Comparison of ENCODE assay signal across 19 cellular contexts in the genomic region with DNA sequence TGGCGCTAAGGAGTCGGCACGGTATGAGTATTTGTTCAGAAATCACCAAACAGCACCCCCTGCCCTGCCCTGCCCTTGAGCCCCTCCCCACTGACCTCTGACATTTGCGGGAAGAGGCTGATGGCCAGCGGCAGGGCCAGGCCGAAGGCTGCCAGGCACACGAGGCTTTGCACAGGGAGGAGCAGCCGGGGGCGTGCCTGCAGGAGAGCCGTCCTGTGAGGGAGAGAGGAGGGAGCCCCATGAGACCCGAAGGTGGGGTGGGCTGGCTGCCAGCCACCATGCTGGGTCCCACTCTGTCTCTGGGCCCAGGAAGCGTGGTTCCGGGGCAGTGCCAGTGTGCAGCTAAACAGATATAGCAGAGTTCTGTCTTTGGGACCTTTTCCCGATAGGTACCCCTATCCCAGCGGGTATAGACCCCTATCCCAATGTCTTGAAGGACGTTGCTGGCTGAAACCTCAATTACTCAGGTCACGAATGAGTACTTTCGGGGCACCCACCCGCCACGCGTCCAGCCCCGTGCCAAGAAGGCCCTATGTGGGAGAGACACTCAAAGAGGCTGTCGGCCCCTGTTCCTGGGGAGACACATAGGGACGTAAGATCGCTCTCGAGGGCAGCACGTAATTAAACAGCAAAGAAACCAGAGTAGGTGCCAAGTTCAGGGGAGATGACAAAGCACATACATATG. TPM values are rescaled to one million over a fixed set of nuclear protein-coding genes. Genes with fewer than 3 reads are reported as not detected.
A peak's percentile ranks its signal among the peaks of the same experiment; 100 is the strongest.
DNase-seq lines count a peak whose midpoint lies in the region; ATAC-seq, FAIRE-seq and TF ChIP-seq lines count a peak whose summit lies in the region.
"Had no signal": no experiment of that assay in that cellular context is flagged by ENCODE, and none has a peak within 500 bp of the region (broad histone marks: within the 10 kb centered on the region; RNA-seq: fewer than 3 reads in every experiment).

No MANE protein-coding gene starts in this region.

- no TSS peak for BruUV-seq in HepG2 (replicated peaks; lab: Mats Ljungman, UMichigan)

- H4K20me1 ChIP-seq in HepG2 (ENCODE audit: insufficient read depth, low read length) (no peaks in the 10 kb centered on the region), osteoblast (ENCODE audit: insufficient read depth, low read length) (peaks cover 3% of the 10 kb centered on the region)

- H3K9ac ChIP-seq in HepG2 (ENCODE audit: insufficient read depth, low read depth, low read length), result no peak overlapping the region

- in situ Hi-C loops in HepG2 (cut with HindIII; ENCODE audit: extremely low pct_ligation_motif_present, low pct_unique_long_range_greater_than_20kb), result no loop called here

- POLR2A ChIA-PET in HepG2 (lab: Yijun Ruan, JAX), result no interaction called here

- H3K27me3 ChIP-seq in right cardiac atrium (ENCODE audit: control insufficient read depth, insufficient read depth) (no peaks in the 10 kb centered on the region), HepG2 (ENCODE audit: control insufficient read depth in 1 of 2, insufficient read depth in 2 of 2, low read length in 2 of 2) (no peaks in the 10 kb centered on the region), osteoblast (ENCODE audit: insufficient read depth, low read length) (no peaks in the 10 kb centered on the region), esophagus muscularis mucosa (no peaks in the 10 kb centered on the region)

- CTCF ChIA-PET in HepG2 (lab: Yijun Ruan, JAX; ENCODE audit: low intra/inter-chr PET ratio, low total read pairs), result no interaction called here

- no peak for TF ChIP-seq EP300 in HepG2 (IDR thresholded peaks at IDR 0.05; ENCODE audit: low read depth in 2 of 2, low read length in 2 of 2)
- no peak for TF ChIP-seq EP300 in HepG2 (CRISPR knock-in tag; IDR thresholded peaks at IDR 0.05; ENCODE audit: borderline replicate concordance)
- TF ChIP-seq EP300 in esophagus muscularis mucosa (IDR thresholded peaks at IDR 0.05), result no peak

- H3K27ac ChIP-seq in right cardiac atrium (ENCODE audit: low read length) (no peak overlapping the region), HepG2 (ENCODE audit: extremely low read length, insufficient read depth, low read length) (no peak overlapping the region), osteoblast (ENCODE audit: low read depth, low read length) (no peak overlapping the region), esophagus muscularis mucosa (replicated peaks in 1 of 4) (no peak overlapping the region)
- H3K27ac ChIP-seq: 22Rv1 had no signal

- TF ChIP-seq RAD21 in HepG2 (CRISPR knock-in tag; IDR thresholded peaks at IDR 0.05), result no peak

- H3K4me1 ChIP-seq in right cardiac atrium (ENCODE audit: control insufficient read depth, insufficient read depth, low read length), result no peaks in the 10 kb centered on the region
- no peaks in the 10 kb centered on the region for H3K4me1 ChIP-seq in HepG2 (ENCODE audit: insufficient read depth, low read length)
- no peaks in the 10 kb centered on the region for H3K4me1 ChIP-seq in osteoblast (ENCODE audit: insufficient read depth, low read length)
- H3K4me1 ChIP-seq in esophagus muscularis mucosa, result no peaks in the 10 kb centered on the region
- H3K4me1 ChIP-seq: HAP-1 had no signal

- H3K79me2 ChIP-seq in HepG2 (ENCODE audit: insufficient read depth, low read length) (no peaks in the 10 kb centered on the region), osteoblast (ENCODE audit: insufficient read depth, low read length) (no peaks in the 10 kb centered on the region)

- WGBS in right cardiac atrium, result 91% methylated on average over 27 of the region's 27 CpGs
- 97% methylated on average over 26 of the region's 27 CpGs for WGBS in HepG2 (ENCODE audit: low lambda C conversion rate)
- WGBS in esophagus muscularis mucosa, result 94% methylated on average over 21 of the region's 27 CpGs

- DNase-seq in Right ventricle myocardium inferior (ENCODE audit: missing footprints) (peak; percentile 27), right cardiac atrium (no peak), HepG2 (ENCODE audit: low spot score) (no peak), osteoblast (ENCODE audit: insufficient read length, low spot score, missing footprints) (peak; percentile 19), esophagus muscularis mucosa (ENCODE audit: extremely low spot score) (no peak), SW 1271 (lab: John Stamatoyannopoulos, UW) (no peak), D341Med (ENCODE audit: low spot score) (no peak)
- DNase-seq: Calu3; CD4-positive, CD25-positive, alpha-beta regulatory T cell; DMS79 had no signal

- H3K9me3 ChIP-seq in right cardiac atrium (ENCODE audit: control insufficient read depth, low read length), result no peaks in the 10 kb centered on the region
- no peaks in the 10 kb centered on the region for H3K9me3 ChIP-seq in HepG2 (ENCODE audit: low read length)
- H3K9me3 ChIP-seq in osteoblast (ENCODE audit: low read depth, low read length), result no peaks in the 10 kb centered on the region
- H3K9me3 ChIP-seq in esophagus muscularis mucosa, result no peaks in the 10 kb centered on the region
- H3K9me3 ChIP-seq: HAP-1 had no signal

- ATAC-seq in Right ventricle myocardium inferior (no peak), right cardiac atrium (no peak), HepG2 (no peak), GM19324 (IDR thresholded peaks at IDR 0.05; ENCODE audit: low FRiP score, unreplicated experiment) (no peak)
- ATAC-seq: GM23338 had no signal

- H3K4me3 ChIP-seq in right cardiac atrium (ENCODE audit: low read length), result no peak overlapping the region
- H3K4me3 ChIP-seq in HepG2 (replicated peaks in 1 of 3; ENCODE audit: insufficient read depth in 1 of 3, low read depth in 2 of 3, low read length in 3 of 3), result no peak overlapping the region
- no peak overlapping the region for H3K4me3 ChIP-seq in osteoblast (ENCODE audit: insufficient read depth, low read length)
- no peak overlapping the region for H3K4me3 ChIP-seq in esophagus muscularis mucosa
- H3K4me3 ChIP-seq: GM23338, HAP-1 had no signal

- no peak for TF ChIP-seq CTCF in HepG2 (CRISPR knock-in tag; IDR thresholded peaks at IDR 0.05)
- no peak for TF ChIP-seq CTCF in osteoblast (IDR thresholded peaks at IDR 0.05; ENCODE audit: extremely low read depth, low read depth, low read length)
- no peak for TF ChIP-seq CTCF in esophagus muscularis mucosa (IDR thresholded peaks at IDR 0.05)

- H3K36me3 ChIP-seq in HepG2 (replicated peaks in 1 of 2; ENCODE audit: control insufficient read depth in 1 of 2, insufficient read depth in 2 of 2, low read length in 2 of 2), result peaks cover 1 to 11% of the 10 kb centered on the region in 2 experiments; a peak in 2 of 5 replicates
- no peaks in the 10 kb centered on the region for H3K36me3 ChIP-seq in osteoblast (ENCODE audit: insufficient read depth, low read length)
- H3K36me3 ChIP-seq in esophagus muscularis mucosa, result peaks cover 0 to 29% (median 22%) of the 10 kb centered on the region in 4 donors
- H3K36me3 ChIP-seq: HAP-1 had no signal

- FAIRE-seq in HepG2 (lab: Jason Lieb, UNC), result no peak
- FAIRE-seq: GM12891, HTR-8/SVneo had no signal

- TF ChIP-seq POLR2A in HepG2 (IDR thresholded peaks at IDR 0.05; ENCODE audit: insufficient read depth in 1 of 2, low read depth in 2 of 2, low read length in 2 of 2) (no peak), esophagus muscularis mucosa (IDR thresholded peaks at IDR 0.05; ENCODE audit: low read depth) (no peak)

- H2AFZ ChIP-seq in HepG2 (ENCODE audit: low read length), result no peak overlapping the region
- no peak overlapping the region for H2AFZ ChIP-seq in osteoblast (ENCODE audit: low read length)
- H2AFZ ChIP-seq: GM23338 had no signal

- intact Hi-C loops in Right ventricle myocardium inferior (cut with DNase I) (no loop called here), right cardiac atrium (cut with DNase I) (no loop called here), HepG2 (cut with micrococcal nuclease; ENCODE audit: unreplicated experiment) (no loop called here), esophagus muscularis mucosa (cut with DNase I) (no loop called here)

- H3K4me2 ChIP-seq in HepG2 (ENCODE audit: low read depth, low read length) (no peak overlapping the region), osteoblast (ENCODE audit: insufficient read depth, low read length) (no peak overlapping the region)
- H3K4me2 ChIP-seq: GM23338 had no signal

TF ChIP-seq in HepG2, 621 proteins besides CTCF, POLR2A, EP300 and RAD21:
- TF ChIP-seq AGO2 (optimal IDR thresholded peaks at IDR 0.05; ENCODE audit: low read depth, low read length), result peak; percentile 21
- TF ChIP-seq KDM6A (CRISPR knock-in tag; IDR thresholded peaks at IDR 0.05; ENCODE audit: low read depth), result no peak
- no peak for TF ChIP-seq SNRNP70 (IDR thresholded peaks at IDR 0.05; ENCODE audit: low read depth, low read length)
- TF ChIP-seq ZSCAN9 (CRISPR knock-in tag; IDR thresholded peaks at IDR 0.05; ENCODE audit: borderline replicate concordance), result no peak

RNA-seq across cellular contexts. Expression of a gene that starts 43.9 kb away (rescaled TPM):
- total RNA-seq in Right ventricle myocardium inferior, result not detected
- total RNA-seq in right cardiac atrium, result not detected
- 0.18 TPM for polyA plus RNA-seq in right cardiac atrium
- 3.9 and 4.9 TPM in 2 replicates for total RNA-seq in HepG2 (2016; rRNA removed; fragmentation: Illumina TruSeq; extraction: Trizol)
- 1.4 and 3.6 TPM in 2 replicates for total RNA-seq in HepG2 (2016; cell fraction: cytosol; rRNA removed; fragmentation: Illumina TruSeq; extraction: Trizol; ENCODE audit: low read depth)
- 3.5 and 4.5 TPM in 2 replicates for total RNA-seq in HepG2 (2016; cell fraction: insoluble cytoplasmic fraction; rRNA removed; fragmentation: Illumina TruSeq; extraction: Trizol)
- total RNA-seq in HepG2 (2016; cell fraction: membrane; rRNA removed; fragmentation: Illumina TruSeq; extraction: Trizol), result 3.1 and 4.4 TPM in 2 replicates
- 2.2 and 2.3 TPM in 2 replicates for total RNA-seq in HepG2 (2016; cell fraction: nucleus; rRNA removed; fragmentation: Illumina TruSeq; extraction: Trizol)
- polyA plus RNA-seq in HepG2 (2011; rRNA removed), result 0.62 and 0.63 TPM in 2 replicates
- 0.30 and 0.45 TPM in 2 replicates for polyA plus RNA-seq in HepG2 (2011; cell fraction: cytosol; rRNA removed)
- polyA plus RNA-seq in HepG2 (2011; cell fraction: nucleus; rRNA removed), result 1.3 and 2.0 TPM in 2 replicates
- polyA plus RNA-seq in HepG2 (2012), result 0.61 and 0.76 TPM in 2 replicates
- polyA plus RNA-seq in HepG2 (2016; cell fraction: cytosol; fragmentation: Illumina TruSeq; extraction: Trizol; ENCODE audit: low read depth), result 1.7 and 2.7 TPM in 2 replicates
- 4.2 and 5.5 TPM in 2 replicates for polyA plus RNA-seq in HepG2 (2016; cell fraction: insoluble cytoplasmic fraction; fragmentation: Illumina TruSeq; extraction: Trizol; ENCODE audit: low read depth)
- polyA plus RNA-seq in HepG2 (2016; cell fraction: membrane; fragmentation: Illumina TruSeq; extraction: Trizol; ENCODE audit: low read depth), result 4.4 and 4.5 TPM in 2 replicates
- polyA plus RNA-seq in HepG2 (2016; cell fraction: nucleus; fragmentation: Illumina TruSeq; extraction: Trizol; ENCODE audit: insufficient read depth, low read depth), result 6.4 and 7.2 TPM in 2 replicates
- 0.58 TPM in 1 of 2 replicates, not detected in the other for polyA minus RNA-seq in HepG2 (2011; rRNA and poly(A)+ RNA removed; ENCODE audit: low replicate concordance)
- polyA minus RNA-seq in HepG2 (2011; cell fraction: cytosol; rRNA and poly(A)+ RNA removed), result 0.79 TPM in 1 of 2 replicates, not detected in the other
- polyA minus RNA-seq in HepG2 (2011; cell fraction: nucleus; rRNA and poly(A)+ RNA removed), result 0.64 and 0.87 TPM in 2 replicates
- not detected in 2 replicates for total RNA-seq in osteoblast
- total RNA-seq in esophagus muscularis mucosa, result not detected
- total RNA-seq: A673; Calu3; CD4-positive, CD25-positive, alpha-beta regulatory T cell; G401 had no signal
- polyA plus RNA-seq: BJ; CD4-positive, CD25-positive, alpha-beta regulatory T cell had no signal

Comparison
In these comparisons a context has a peak if more than half of its experiments do, and no peak if none do; other contexts are left out.
1. DNase-seq: peak in Right ventricle myocardium inferior (single experiment) and osteoblast (single experiment); none in right cardiac atrium (0 of 3), HepG2 (single experiment), esophagus muscularis mucosa (single experiment), SW 1271 (0 of 2) and D341Med (single experiment).